In the genomic region with DNA sequence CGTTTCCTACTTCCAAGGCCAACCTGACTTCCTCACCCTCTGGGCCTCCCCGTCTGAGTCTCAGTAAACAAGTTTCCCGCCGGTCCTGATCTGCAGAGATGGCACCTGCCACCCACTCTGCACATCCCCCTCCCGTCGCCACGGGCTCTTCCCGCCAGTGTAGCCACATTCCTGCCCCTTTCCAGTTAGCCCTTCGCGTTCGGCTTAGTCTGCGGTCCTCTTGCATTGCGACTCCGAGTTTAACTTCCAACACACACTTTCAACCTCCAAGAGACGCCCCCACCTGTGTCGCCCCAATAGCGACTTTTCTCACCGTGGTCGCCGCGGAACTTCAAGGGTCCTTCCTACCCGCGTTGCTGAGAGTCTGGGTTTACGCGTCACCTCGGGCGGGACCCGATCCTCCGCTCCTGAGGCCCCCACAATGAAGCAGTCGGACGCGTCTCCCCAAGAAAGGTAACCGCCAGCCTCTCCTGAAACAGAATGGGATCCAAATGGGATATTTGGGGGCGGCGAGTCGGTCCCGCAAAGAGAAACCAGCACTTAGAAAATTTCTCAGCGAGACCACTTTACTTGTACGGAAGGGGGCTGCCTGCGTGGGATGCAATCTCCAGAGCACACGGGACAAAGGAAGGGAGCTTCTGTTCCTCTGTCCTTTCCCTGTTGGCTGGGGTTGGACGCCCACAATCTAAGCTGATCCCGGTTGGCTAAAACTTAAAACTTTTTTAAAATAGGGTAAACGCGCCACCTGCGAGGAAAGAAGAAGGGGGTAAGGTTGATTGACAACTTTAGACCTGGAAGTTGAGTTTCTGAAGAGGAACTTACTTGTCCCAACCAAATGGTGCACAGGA, we compare ENCODE assay signal across 1 cellular context.
TF ChIP-seq lines count a peak whose summit lies in the region.

No MANE protein-coding gene starts in this region.

TF ChIP-seq in HepG2, 621 proteins besides CTCF, POLR2A, EP300 and RAD21 (continued from another document and continues in another):
- TF ChIP-seq ZNF280D (CRISPR knock-in tag; IDR thresholded peaks at IDR 0.05), result peak; percentile 21; the same call in 1 of the 2 replicates
- TF ChIP-seq ZSCAN29 (CRISPR knock-in tag; conservative IDR thresholded peaks at IDR 0.05), result no peak
- TF ChIP-seq XBP1 (CRISPR knock-in tag; IDR thresholded peaks at IDR 0.05), result no peak
- TF ChIP-seq GABPB1 (CRISPR knock-in tag; IDR thresholded peaks at IDR 0.05), result peak; percentile 36; the same call in 1 of the 2 replicates
- no peak for TF ChIP-seq ZNF253 (CRISPR knock-in tag; IDR thresholded peaks at IDR 0.05; ENCODE audit: borderline replicate concordance)
- TF ChIP-seq, protein P1, sequence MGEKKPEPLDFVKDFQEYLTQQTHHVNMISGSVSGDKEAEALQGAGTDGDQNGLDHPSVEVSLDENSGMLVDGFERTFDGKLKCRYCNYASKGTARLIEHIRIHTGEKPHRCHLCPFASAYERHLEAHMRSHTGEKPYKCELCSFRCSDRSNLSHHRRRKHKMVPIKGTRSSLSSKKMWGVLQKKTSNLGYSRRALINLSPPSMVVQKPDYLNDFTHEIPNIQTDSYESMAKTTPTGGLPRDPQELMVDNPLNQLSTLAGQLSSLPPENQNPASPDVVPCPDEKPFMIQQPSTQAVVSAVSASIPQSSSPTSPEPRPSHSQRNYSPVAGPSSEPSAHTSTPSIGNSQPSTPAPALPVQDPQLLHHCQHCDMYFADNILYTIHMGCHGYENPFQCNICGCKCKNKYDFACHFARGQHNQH (CRISPR knock-in tag; IDR thresholded peaks at IDR 0.05), result 0 out of 2 replicates have a peak, but pooled peaks have one; percentile 31
- TF ChIP-seq POLR2AphosphoS5 (IDR thresholded peaks at IDR 0.05; ENCODE audit: low read depth, low read length), result no peak; the same call in 1 of the 2 replicates
- TF ChIP-seq EEA1 (CRISPR knock-in tag; IDR thresholded peaks at IDR 0.05; ENCODE audit: borderline replicate concordance), result no peak
- no peak for TF ChIP-seq MLXIP (CRISPR knock-in tag; IDR thresholded peaks at IDR 0.05; ENCODE audit: borderline replicate concordance)
- no peak for TF ChIP-seq AHDC1 (CRISPR knock-in tag; IDR thresholded peaks at IDR 0.05; ENCODE audit: borderline replicate concordance)
- TF ChIP-seq HOXA9 (CRISPR knock-in tag; IDR thresholded peaks at IDR 0.05; ENCODE audit: borderline replicate concordance), result no peak
- TF ChIP-seq ZNF781 (CRISPR knock-in tag; IDR thresholded peaks at IDR 0.05; ENCODE audit: borderline replicate concordance, not compliant biosample characterization), result peak; percentile 37
- peak; percentile 62 for TF ChIP-seq FOXA3 (CRISPR knock-in tag; IDR thresholded peaks at IDR 0.05)
- 0 out of 2 replicates have a peak, but pooled peaks have one; percentile 36 for TF ChIP-seq ZFYVE20 (CRISPR knock-in tag; IDR thresholded peaks at IDR 0.05; ENCODE audit: borderline replicate concordance, low read depth)
- peak; percentile 49; the same call in 1 of the 2 replicates for TF ChIP-seq ZBTB7A (CRISPR knock-in tag; IDR thresholded peaks at IDR 0.05)
- TF ChIP-seq, protein P2, sequence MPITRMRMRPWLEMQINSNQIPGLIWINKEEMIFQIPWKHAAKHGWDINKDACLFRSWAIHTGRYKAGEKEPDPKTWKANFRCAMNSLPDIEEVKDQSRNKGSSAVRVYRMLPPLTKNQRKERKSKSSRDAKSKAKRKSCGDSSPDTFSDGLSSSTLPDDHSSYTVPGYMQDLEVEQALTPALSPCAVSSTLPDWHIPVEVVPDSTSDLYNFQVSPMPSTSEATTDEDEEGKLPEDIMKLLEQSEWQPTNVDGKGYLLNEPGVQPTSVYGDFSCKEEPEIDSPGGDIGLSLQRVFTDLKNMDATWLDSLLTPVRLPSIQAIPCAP (CRISPR knock-in tag; IDR thresholded peaks at IDR 0.05; ENCODE audit: low read depth), result no peak
- TF ChIP-seq ZHX2 (IDR thresholded peaks at IDR 0.05; ENCODE audit: low read depth), result no peak; the same call in 1 of the 2 replicates
- TF ChIP-seq ZHX2 (CRISPR knock-in tag; IDR thresholded peaks at IDR 0.05; ENCODE audit: borderline replicate concordance), result 0 out of 2 replicates have a peak, but pooled peaks have one; percentile 46
- no peak; the same call in 1 of the 2 replicates for TF ChIP-seq NR2F6 (IDR thresholded peaks at IDR 0.05)
- peak; percentile 45; the same call in 1 of the 2 replicates for TF ChIP-seq NR2F6 (CRISPR knock-in tag; IDR thresholded peaks at IDR 0.05)
- peak; percentile 41; the same call in 1 of the 2 replicates for TF ChIP-seq BRD4 (CRISPR knock-in tag; IDR thresholded peaks at IDR 0.05)
- no peak for TF ChIP-seq ZNF879 (CRISPR knock-in tag; IDR thresholded peaks at IDR 0.05)
- TF ChIP-seq ETV5 (CRISPR knock-in tag; IDR thresholded peaks at IDR 0.05; ENCODE audit: borderline replicate concordance), result peak; percentile 26; the same call in 1 of the 2 replicates
- TF ChIP-seq STAT6 (CRISPR knock-in tag; IDR thresholded peaks at IDR 0.05; ENCODE audit: borderline replicate concordance), result no peak
- TF ChIP-seq KDM5B (CRISPR knock-in tag; IDR thresholded peaks at IDR 0.05; ENCODE audit: borderline replicate concordance), result peak; percentile 20; the same call in 1 of the 2 replicates
- no peak for TF ChIP-seq KMT2B (CRISPR knock-in tag; IDR thresholded peaks at IDR 0.05)
